ENCODE assay signal across 18 cellular contexts in genomic region chr12:104684884-104685283, GRCh38.
DNase-seq lines count a peak whose midpoint lies in the region; ATAC-seq and TF ChIP-seq lines count a peak whose summit lies in the region.
"Had no signal": no experiment of that assay in that cellular context is flagged by ENCODE, and none has a peak within 500 bp of the region (broad histone marks: within the 10 kb centered on the region; RNA-seq: fewer than 3 reads in every experiment).

No MANE protein-coding gene starts in this region.

- intact Hi-C loops in CD4-positive, alpha-beta T cell (cut with DNase I, micrococcal nuclease): loop anchor here in 1 of 2 experiments (10.0 kb wide), 1 partner anchor 300 kb away; no protein-coding TSS in a partner anchor
- intact Hi-C loops in ascending aorta (cut with DNase I): no loop called here

- H3K4me1 Mint-ChIP-seq in CD4-positive, alpha-beta T cell (ENCODE audit: low read depth): peaks cover 80% of the 10 kb centered on the region
- H3K4me1 Mint-ChIP-seq in activated T-cell treated with anti-CD3 and anti-CD28 coated beads, Interleukin-2, amount 50 U/mL, for 72 hours (ENCODE audit: low read depth): peaks cover 96% of the 10 kb centered on the region

- ATAC-seq in CD4-positive, alpha-beta T cell (ENCODE audit: poor library complexity): no peak
- ATAC-seq in HG03342 (IDR thresholded peaks at IDR 0.05; ENCODE audit: unreplicated experiment): no peak
- no peak for ATAC-seq in activated T-cell treated with anti-CD3 and anti-CD28 coated beads, Interleukin-2, amount 50 U/mL, for 72 hours (replicated peaks in 1 of 2)

- H3K4me3 ChIP-seq in HL-60 (replicated peaks; ENCODE audit: insufficient read depth, low read length) (no peak overlapping the region), ascending aorta (no peak overlapping the region), fibroblast of the aortic adventitia (ENCODE audit: low read depth, low read length) (no peak overlapping the region)
- H3K4me3 ChIP-seq: adrenal gland, esophagus squamous epithelium, tibial artery had no signal

- H3K4me1 ChIP-seq in ascending aorta: peaks cover 0 to 28% of the 10 kb centered on the region in 2 donors

- no peak for TF ChIP-seq CTCF in CD4-positive, alpha-beta T cell (IDR thresholded peaks at IDR 0.05)
- TF ChIP-seq CTCF in HL-60 (IDR thresholded peaks at IDR 0.05; ENCODE audit: insufficient read depth, low read length) (no peak), ascending aorta (IDR thresholded peaks at IDR 0.05) (no peak), fibroblast of the aortic adventitia (IDR thresholded peaks at IDR 0.05; ENCODE audit: insufficient read depth, low read length) (no peak)

- H3K9me3 ChIP-seq in CD4-positive, alpha-beta T cell (ENCODE audit: control insufficient read depth, low read length): no peaks in the 10 kb centered on the region
- no peaks in the 10 kb centered on the region for H3K9me3 ChIP-seq in ascending aorta
- H3K9me3 ChIP-seq: adrenal gland, esophagus squamous epithelium, tibial artery had no signal

- H3K36me3 ChIP-seq in ascending aorta: no peaks in the 10 kb centered on the region
- H3K36me3 ChIP-seq: adrenal gland, esophagus squamous epithelium, tibial artery had no signal

- no peak overlapping the region for H3K27ac ChIP-seq in CD4-positive, alpha-beta T cell (ENCODE audit: low read depth, low read length)
- H3K27ac ChIP-seq in HL-60 (replicated peaks) (peak overlapping the region; percentile 84), ascending aorta (peak overlapping the region; percentile 32 to 79)
- H3K27ac ChIP-seq: adrenal gland, esophagus squamous epithelium, tibial artery had no signal

- POLR2A ChIA-PET in CD4-positive, alpha-beta T cell (lab: Charles Lee): interaction anchor here (0.6 kb wide), 1 partner anchor 398 kb away, joined by 3 read pairs; no protein-coding TSS in a partner anchor

- no peak for DNase-seq in CD4-positive, alpha-beta T cell
- DNase-seq in HL-60 (ENCODE audit: low read depth in 1 of 2, low spot score in 1 of 2) (no peak), ascending aorta (ENCODE audit: low spot score in 2 of 2) (no peak), fibroblast of the aortic adventitia (ENCODE audit: low read depth) (peak; percentile 96), NCI-H2227 (lab: John Stamatoyannopoulos, UW; ENCODE audit: unreplicated experiment) (no peak)
- no peak for DNase-seq in stimulated activated CD4-positive, alpha-beta T cell treated with anti-CD3 and anti-CD28 coated beads, Interleukin-4, amount 100 ng/mL, for 1 hour
- DNase-seq in activated T-cell treated with anti-CD3 and anti-CD28 coated beads, Interleukin-2, amount 50 U/mL, for 72 hours: no peak
- DNase-seq: activated CD4-positive, alpha-beta T cell treated with anti-CD3 and anti-CD28 coated beads, Interleukin-2, amount 50 U/mL, for 1 hour; adrenal gland; esophagus squamous epithelium; Karpas-422; midbrain; NCI-H187 treated with DMSO at 0.1 percent for 48 hours; Right ventricle myocardium superior; stimulated activated CD4-positive, alpha-beta T cell treated with anti-CD3 and anti-CD28 coated beads, Interleukin-4, amount 100 ng/mL, for 4 hours; tibial artery had no signal

- H3K9me3 Mint-ChIP-seq in CD4-positive, alpha-beta T cell: no peaks in the 10 kb centered on the region
- peaks cover 2 to 4% of the 10 kb centered on the region in 2 donors for H3K9me3 Mint-ChIP-seq in activated T-cell treated with anti-CD3 and anti-CD28 coated beads, Interleukin-2, amount 50 U/mL, for 72 hours
- H3K9me3 Mint-ChIP-seq: dendritic cell treated with granulocyte-macrophage colony-stimulating factor and Interleukin-4, amounts not matched to agents 40 ng/mL and 50 ng/mL, for 4 days had no signal

- CTCF ChIA-PET in CD4-positive, alpha-beta T cell (lab: Charles Lee): interaction anchor here (1.2 kb wide), 1 partner anchor 9 kb away, joined by 3 read pairs; no protein-coding TSS in a partner anchor

- no peak overlapping the region for H3K4me3 Mint-ChIP-seq in CD4-positive, alpha-beta T cell
- no peak overlapping the region for H3K4me3 Mint-ChIP-seq in activated T-cell treated with anti-CD3 and anti-CD28 coated beads, Interleukin-2, amount 50 U/mL, for 72 hours
- H3K4me3 Mint-ChIP-seq: dendritic cell treated with granulocyte-macrophage colony-stimulating factor and Interleukin-4, amounts not matched to agents 40 ng/mL and 50 ng/mL, for 4 days had no signal

- no peaks in the 10 kb centered on the region for H3K27me3 Mint-ChIP-seq in CD4-positive, alpha-beta T cell
- H3K27me3 Mint-ChIP-seq in activated T-cell treated with anti-CD3 and anti-CD28 coated beads, Interleukin-2, amount 50 U/mL, for 72 hours (ENCODE audit: low read depth): no peaks in the 10 kb centered on the region
- H3K27me3 Mint-ChIP-seq: dendritic cell treated with granulocyte-macrophage colony-stimulating factor and Interleukin-4, amounts not matched to agents 40 ng/mL and 50 ng/mL, for 4 days had no signal

- H3K27me3 ChIP-seq in CD4-positive, alpha-beta T cell (ENCODE audit: control insufficient read depth, insufficient read depth, low read length): no peaks in the 10 kb centered on the region
- H3K27me3 ChIP-seq in HL-60 (ENCODE audit: insufficient read depth, poor library complexity, severe bottlenecking) (no peaks in the 10 kb centered on the region), ascending aorta (no peaks in the 10 kb centered on the region)
- H3K27me3 ChIP-seq: adrenal gland, esophagus squamous epithelium, tibial artery had no signal

- no peaks in the 10 kb centered on the region for H3K36me3 Mint-ChIP-seq in CD4-positive, alpha-beta T cell (ENCODE audit: low read depth)
- peaks cover 3 to 11% of the 10 kb centered on the region in 2 donors for H3K36me3 Mint-ChIP-seq in activated T-cell treated with anti-CD3 and anti-CD28 coated beads, Interleukin-2, amount 50 U/mL, for 72 hours (ENCODE audit: insufficient read depth in 2 of 2)

- H3K27ac Mint-ChIP-seq in CD4-positive, alpha-beta T cell: peak overlapping the region; percentile 28
- no peak overlapping the region for H3K27ac Mint-ChIP-seq in activated T-cell treated with anti-CD3 and anti-CD28 coated beads, Interleukin-2, amount 50 U/mL, for 72 hours
